Comparison of ENCODE assay signal across 1 cellular context in genomic region chr19:3984908-3985642, GRCh38.
TF ChIP-seq lines count a peak whose summit lies in the region.

TSS of gene EEF2 (minus strand) at chr19:3985463. CDS start at chr19:3985380, 83 bp downstream.

TF ChIP-seq in K562, 482 proteins besides CTCF, POLR2A, EP300 and RAD21 (continued from another document):
- TF ChIP-seq HNRNPL (IDR thresholded peaks at IDR 0.05; ENCODE audit: low read depth, low read length) (0 out of 2 replicates have a peak, but pooled peaks have one; percentile 73), MAFK (IDR thresholded peaks at IDR 0.05; ENCODE audit: low read length) (peak; percentile 67), ZNF217 (CRISPR knock-in tag; IDR thresholded peaks at IDR 0.05) (no peak), ZNF79 (CRISPR knock-in tag; IDR thresholded peaks at IDR 0.05; ENCODE audit: low read depth) (no peak), HES1 (IDR thresholded peaks at IDR 0.05; ENCODE audit: low read depth) (no peak), FIP1L1 (IDR thresholded peaks at IDR 0.05; ENCODE audit: low read depth, low read length, poor library complexity, severe bottlenecking) (peak; percentile 99), POLR2AphosphoS2 (IDR thresholded peaks at IDR 0.05; ENCODE audit: low read length) (peak; percentile 86; the same call in 1 of the 2 replicates), FOXO4 (CRISPR knock-in tag; IDR thresholded peaks at IDR 0.05) (no peak), KLF1 (tag; IDR thresholded peaks at IDR 0.05) (peak; percentile 29; the same call in 1 of the 2 replicates), SETDB1 (IDR thresholded peaks at IDR 0.05; ENCODE audit: low read length) (peak; percentile 32), ZNF551 (CRISPR knock-in tag; IDR thresholded peaks at IDR 0.05) (no peak), ZNF134 (CRISPR knock-in tag; conservative IDR thresholded peaks at IDR 0.05) (no peak), TOE1 (IDR thresholded peaks at IDR 0.05; ENCODE audit: borderline replicate concordance) (peak; percentile 98), TOE1 (CRISPR knock-in tag; IDR thresholded peaks at IDR 0.05; ENCODE audit: borderline replicate concordance, low read depth) (no peak), HLTF (IDR thresholded peaks at IDR 0.05) (no peak)
